8 cellular contexts compared by ENCODE assay signal in genomic region chr10:73251683-73252444, GRCh38. TPM values are rescaled to one million over a fixed set of nuclear protein-coding genes. Genes with fewer than 3 reads are reported as not detected.
DNase-seq lines count a peak whose midpoint lies in the region; ATAC-seq lines count a peak whose summit lies in the region.

No MANE protein-coding gene starts in this region.

- H3K27me3 Mint-ChIP-seq in activated naive CD8-positive, alpha-beta T cell treated with anti-CD3 and anti-CD28 coated beads, Interleukin-2, amount 50 U/mL, for 24 hours, result peaks cover 2% of the 10 kb centered on the region

- H3K4me1 ChIP-seq in iPS-15b (ENCODE audit: control insufficient read depth, insufficient read depth, low read length), result peaks cover 13% of the 10 kb centered on the region

- peak; percentile 52 for DNase-seq in activated CD4-positive, alpha-beta T cell treated with anti-CD3 and anti-CD28 coated beads for 48 hours
- no peak for DNase-seq in activated CD4-positive, alpha-beta T cell treated with anti-CD3 and anti-CD28 coated beads for 4 hours
- DNase-seq in HT1080 (ENCODE audit: low read depth), result peak; percentile 10
- peak; percentile 20 for DNase-seq in activated naive CD8-positive, alpha-beta T cell treated with anti-CD3 and anti-CD28 coated beads, Interleukin-2, amount 50 U/mL, for 24 hours
- peak; percentile 4 for DNase-seq in stimulated activated CD4-positive, alpha-beta T cell treated with anti-CD3 and anti-CD28 coated beads, Interleukin-4, amount 100 ng/mL, for 1 hour
- no peak for DNase-seq in SK-N-DZ (ENCODE audit: low spot score)
- DNase-seq in AG20443 (ENCODE audit: low spot score), result no peak

- H3K9me3 ChIP-seq in iPS-15b (ENCODE audit: control insufficient read depth, insufficient read depth, low read length), result no peaks in the 10 kb centered on the region

- peaks cover 9% of the 10 kb centered on the region for H3K36me3 ChIP-seq in iPS-15b (ENCODE audit: control insufficient read depth, insufficient read depth, low read length)

- peaks cover 41% of the 10 kb centered on the region for H3K36me3 Mint-ChIP-seq in activated naive CD8-positive, alpha-beta T cell treated with anti-CD3 and anti-CD28 coated beads, Interleukin-2, amount 50 U/mL, for 24 hours (ENCODE audit: low read depth)

- ATAC-seq in activated naive CD8-positive, alpha-beta T cell treated with anti-CD3 and anti-CD28 coated beads, Interleukin-2, amount 50 U/mL, for 24 hours, result peak; percentile 65

- H3K27ac Mint-ChIP-seq in activated naive CD8-positive, alpha-beta T cell treated with anti-CD3 and anti-CD28 coated beads, Interleukin-2, amount 50 U/mL, for 24 hours, result peak overlapping the region; percentile 96

- peak overlapping the region; percentile 100 for H3K4me3 Mint-ChIP-seq in activated naive CD8-positive, alpha-beta T cell treated with anti-CD3 and anti-CD28 coated beads, Interleukin-2, amount 50 U/mL, for 24 hours

- no peaks in the 10 kb centered on the region for H3K9me3 Mint-ChIP-seq in activated naive CD8-positive, alpha-beta T cell treated with anti-CD3 and anti-CD28 coated beads, Interleukin-2, amount 50 U/mL, for 24 hours

- H3K27me3 ChIP-seq in iPS-15b (ENCODE audit: control insufficient read depth, insufficient read depth, low read length), result no peaks in the 10 kb centered on the region

- H3K9ac ChIP-seq in iPS-15b (ENCODE audit: low read depth, low read length), result peak overlapping the region; percentile 88

- peak overlapping the region; percentile 98 for H3K4me3 ChIP-seq in iPS-15b (ENCODE audit: low read depth, low read length)

- H3K4me1 Mint-ChIP-seq in activated naive CD8-positive, alpha-beta T cell treated with anti-CD3 and anti-CD28 coated beads, Interleukin-2, amount 50 U/mL, for 24 hours, result peaks cover 43% of the 10 kb centered on the region

RNA-seq across cellular contexts. Expression of gene MRPS16, which starts 0.6 kb away (rescaled TPM):
- total RNA-seq in HT1080 (2014; rRNA removed; shearing (Covaris generic)), result 158 and 166 TPM in 2 replicates
- 118 and 125 TPM in 2 replicates for polyA plus RNA-seq in HT1080 (2015; cell fraction: cytosol; rRNA removed)
- 53.3 and 59.7 TPM in 2 replicates for polyA plus RNA-seq in HT1080 (2015; cell fraction: nucleus; rRNA removed)
- polyA plus RNA-seq in SK-N-DZ (2014; cell fraction: cytosol; rRNA removed), result 103 and 110 TPM in 2 replicates
- 57.2 and 61.2 TPM in 2 replicates for polyA plus RNA-seq in SK-N-DZ (2014; cell fraction: nucleus; rRNA removed)

RNA-seq across cellular contexts. Expression of gene DNAJC9, which starts 4.8 kb away (rescaled TPM):
- total RNA-seq in HT1080 (2014; rRNA removed; shearing (Covaris generic)), result 72.5 and 75.2 TPM in 2 replicates
- 34.5 and 35.1 TPM in 2 replicates for polyA plus RNA-seq in HT1080 (2015; cell fraction: cytosol; rRNA removed)
- polyA plus RNA-seq in HT1080 (2015; cell fraction: nucleus; rRNA removed), result 27.3 and 27.7 TPM in 2 replicates
- 111 and 115 TPM in 2 replicates for polyA plus RNA-seq in SK-N-DZ (2014; cell fraction: cytosol; rRNA removed)
- 98.0 and 116 TPM in 2 replicates for polyA plus RNA-seq in SK-N-DZ (2014; cell fraction: nucleus; rRNA removed)

Comparison
In these comparisons a context has a peak if more than half of its experiments do, and no peak if none do; other contexts are left out.
1. DNase-seq: peak in activated CD4-positive, alpha-beta T cell treated with anti-CD3 and anti-CD28 coated beads for 48 hours (single experiment), HT1080 (single experiment), activated naive CD8-positive, alpha-beta T cell treated with anti-CD3 and anti-CD28 coated beads, Interleukin-2, amount 50 U/mL, for 24 hours (single experiment) and stimulated activated CD4-positive, alpha-beta T cell treated with anti-CD3 and anti-CD28 coated beads, Interleukin-4, amount 100 ng/mL, for 1 hour (single experiment); none in activated CD4-positive, alpha-beta T cell treated with anti-CD3 and anti-CD28 coated beads for 4 hours (0 of 2), SK-N-DZ (single experiment) and AG20443 (single experiment).